In the genomic region with DNA sequence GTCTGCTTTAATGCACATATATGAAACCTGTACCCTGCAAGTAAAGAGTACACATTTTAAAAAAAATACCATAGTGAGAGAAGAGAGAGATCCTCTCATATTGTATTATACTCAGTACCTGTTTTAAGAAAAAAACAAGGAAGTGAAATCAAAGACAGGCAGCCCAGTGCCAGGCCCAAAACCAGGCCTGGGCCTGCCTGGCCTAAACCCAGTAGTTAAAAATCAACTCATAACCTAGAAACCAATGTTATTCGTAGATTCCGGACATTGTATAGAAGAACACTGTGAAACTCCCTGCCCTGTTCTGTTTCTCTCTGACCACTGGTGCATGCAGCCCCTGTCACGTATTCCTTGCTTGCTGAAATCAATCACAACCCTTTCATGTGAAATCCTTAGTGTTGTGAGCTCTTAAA, we compare ENCODE assay signal across 8 cellular contexts.
DNase-seq lines count a peak whose midpoint lies in the region; ATAC-seq, FAIRE-seq and TF ChIP-seq lines count a peak whose summit lies in the region.
"Not testable (repeated sequence)": the region's sequence is repeated elsewhere in the genome, so short reads cannot be mapped to it uniquely, and the experiment has no call there.

No MANE protein-coding gene starts in this region.

- POLR2A ChIA-PET in GM12878 (lab: Charles Lee): not testable (repeated sequence)

- ATAC-seq in GM18861 (IDR thresholded peaks at IDR 0.05; ENCODE audit: unreplicated experiment) (peak; percentile 73), GM19463 (IDR thresholded peaks at IDR 0.05; ENCODE audit: unreplicated experiment) (peak; percentile 40), HG02678 (IDR thresholded peaks at IDR 0.05; ENCODE audit: unreplicated experiment) (peak; percentile 60), HG03159 (IDR thresholded peaks at IDR 0.05; ENCODE audit: unreplicated experiment) (peak; percentile 59), GM12878 (peak; percentile 65)

- H3K27ac ChIP-seq in GM12878 (ENCODE audit: control insufficient read depth, insufficient read depth): not testable (repeated sequence)

- H3K4me3 Mint-ChIP-seq in nephron: peak overlapping the region; percentile 55 to 63 (median 55)

- TF ChIP-seq RAD21 in GM12878 (IDR thresholded peaks at IDR 0.05; ENCODE audit: insufficient read depth, low read depth, low read length): not testable (repeated sequence)

- not testable (repeated sequence) for TF ChIP-seq POLR2A in GM12878 (IDR thresholded peaks at IDR 0.05; ENCODE audit: low read depth, low read length)

- BruUV-seq in GM12878 (replicated peaks; lab: Mats Ljungman, UMichigan): not testable (repeated sequence)

- in situ Hi-C loops in Caki2 (cut with HindIII; ENCODE audit: low pct_unique_long_range_greater_than_20kb, low sequenced_read_pairs): not testable (repeated sequence)
- in situ Hi-C loops in GM12878 (cut with MboI): loop anchor here (25.0 kb wide), 1 partner anchor 1190 kb away; the partner anchor contains the start of gene RASGRP3

- H3K4me1 ChIP-seq in GM12878 (ENCODE audit: control insufficient read depth, insufficient read depth, low read length): not testable (repeated sequence)

- RAD21 ChIA-PET in GM12878 (lab: Charles Lee; ENCODE audit: unreplicated experiment): interaction anchor here (1.6 to 1.8 kb wide), 2 partner anchors 58 to 61 kb away, joined by 3 to 6 read pairs; no protein-coding TSS in a partner anchor

- H3K9ac ChIP-seq in GM12878 (ENCODE audit: control insufficient read depth, insufficient read depth, low read length): not testable (repeated sequence)

- H3K9me3 Mint-ChIP-seq in nephron: not testable (repeated sequence)

- H3K9me3 ChIP-seq in GM12878 (replicated peaks; ENCODE audit: control insufficient read depth, insufficient read depth, low read length): not testable (repeated sequence)

- TF ChIP-seq CTCF in GM12878 (IDR thresholded peaks at IDR 0.05 in 2 of 3, conservative IDR thresholded peaks at IDR 0.05 in 1 of 3; ENCODE audit: control insufficient read depth in 2 of 3, extremely low read depth in 1 of 3, insufficient read depth in 1 of 3, low read depth in 3 of 3, low read length in 3 of 3); nephron (IDR thresholded peaks at IDR 0.05; ENCODE audit: unreplicated experiment in 3 of 3): not testable (repeated sequence)

- not testable (repeated sequence) for H3K27me3 ChIP-seq in GM12878 (replicated peaks in 1 of 2; ENCODE audit: control insufficient read depth in 2 of 2, insufficient read depth in 2 of 2, low read length in 1 of 2)

- H3K27me3 Mint-ChIP-seq in nephron (ENCODE audit: low read depth): not testable (repeated sequence)

- intact Hi-C loops in GM12878 (cut with micrococcal nuclease; ENCODE audit: unreplicated experiment): loop anchor here (1.0 kb wide), 1 partner anchor 57 kb away; no protein-coding TSS in a partner anchor

- SMC1A ChIA-PET in GM12878 (lab: Charles Lee; ENCODE audit: uncharacterized antibody, unreplicated experiment): interaction anchor here (0.7 to 0.9 kb wide), 2 partner anchors 9 to 738 kb away, joined by 3 read pairs; no protein-coding TSS in a partner anchor

- 42% methylated on average over 3 of the region's 3 CpGs for WGBS in GM12878 (ENCODE audit: insufficient coverage, insufficient replicate concordance, low lambda C conversion rate, missing lambda C conversion rate)

- H3K36me3 ChIP-seq in GM12878 (ENCODE audit: control insufficient read depth in 2 of 2, insufficient read depth in 2 of 2, low read length in 1 of 2): not testable (repeated sequence)

- not testable (repeated sequence) for H3K4me2 ChIP-seq in GM12878 (ENCODE audit: control insufficient read depth, insufficient read depth)

- H4K20me1 ChIP-seq in GM12878 (ENCODE audit: control insufficient read depth, insufficient read depth): not testable (repeated sequence)

- not testable (repeated sequence) for H3K4me3 ChIP-seq in GM12878

- not testable (repeated sequence) for H3K4me1 Mint-ChIP-seq in nephron

- FAIRE-seq in GM12878 (lab: Jason Lieb, UNC): not testable (repeated sequence)

- not testable (repeated sequence) for H3K36me3 Mint-ChIP-seq in nephron (ENCODE audit: low read depth)

- H2AFZ ChIP-seq in GM12878 (ENCODE audit: control insufficient read depth, low read depth, low read length): not testable (repeated sequence)

- peak; percentile 32 to 52; a peak in 2 of 4 replicates for TF ChIP-seq EP300 in GM12878 (IDR thresholded peaks at IDR 0.05; ENCODE audit: borderline replicate concordance in 1 of 2, control insufficient read depth in 1 of 2, low read depth in 2 of 2, low read length in 2 of 2)

- DNase-seq in Caki2 (ENCODE audit: low read depth) (peak; percentile 89), GM12878 (ENCODE audit: low read depth, low spot score) (peak; percentile 55), kidney glomerular epithelial cell (lab: John Stamatoyannopoulos, UW) (peak; percentile 68)

- not testable (repeated sequence) for H3K79me2 ChIP-seq in GM12878 (ENCODE audit: control insufficient read depth, insufficient read depth, low read length)

- peak overlapping the region; percentile 69 to 91 (median 87) for H3K27ac Mint-ChIP-seq in nephron

- CTCF ChIA-PET in GM12878 (lab: Yijun Ruan, JAX): interaction anchor here (0.6 to 2.5 kb wide), 2 partner anchors 62 to 113 kb away, joined by 3 to 11 read pairs; no protein-coding TSS in a partner anchor

TF ChIP-seq in GM12878, 131 proteins besides CTCF, POLR2A, EP300 and RAD21 (continues in another document):
- TF ChIP-seq MEF2B (IDR thresholded peaks at IDR 0.05; ENCODE audit: partially characterized antibody, poor library complexity, severe bottlenecking) (peak; percentile 22), BHLHE40 (IDR thresholded peaks at IDR 0.05; ENCODE audit: borderline replicate concordance in 1 of 2, low read depth in 2 of 2, low read length in 1 of 2) (peak in 1 of 2 experiments; percentile 44; a peak in 1 of 4 replicates), ZNF217 (IDR thresholded peaks at IDR 0.05) (peak; percentile 56), GATAD2B (conservative IDR thresholded peaks at IDR 0.05; ENCODE audit: low read depth) (peak; percentile 53; the same call in 1 of the 2 replicates), ATF7 (IDR thresholded peaks at IDR 0.05; ENCODE audit: low read depth) (peak; percentile 48), DPF2 (IDR thresholded peaks at IDR 0.05) (peak; percentile 67), IKZF2 (IDR thresholded peaks at IDR 0.05) (peak; percentile 58 to 67; a peak in 2 of 4 replicates)
- TF ChIP-seq, protein P1, sequence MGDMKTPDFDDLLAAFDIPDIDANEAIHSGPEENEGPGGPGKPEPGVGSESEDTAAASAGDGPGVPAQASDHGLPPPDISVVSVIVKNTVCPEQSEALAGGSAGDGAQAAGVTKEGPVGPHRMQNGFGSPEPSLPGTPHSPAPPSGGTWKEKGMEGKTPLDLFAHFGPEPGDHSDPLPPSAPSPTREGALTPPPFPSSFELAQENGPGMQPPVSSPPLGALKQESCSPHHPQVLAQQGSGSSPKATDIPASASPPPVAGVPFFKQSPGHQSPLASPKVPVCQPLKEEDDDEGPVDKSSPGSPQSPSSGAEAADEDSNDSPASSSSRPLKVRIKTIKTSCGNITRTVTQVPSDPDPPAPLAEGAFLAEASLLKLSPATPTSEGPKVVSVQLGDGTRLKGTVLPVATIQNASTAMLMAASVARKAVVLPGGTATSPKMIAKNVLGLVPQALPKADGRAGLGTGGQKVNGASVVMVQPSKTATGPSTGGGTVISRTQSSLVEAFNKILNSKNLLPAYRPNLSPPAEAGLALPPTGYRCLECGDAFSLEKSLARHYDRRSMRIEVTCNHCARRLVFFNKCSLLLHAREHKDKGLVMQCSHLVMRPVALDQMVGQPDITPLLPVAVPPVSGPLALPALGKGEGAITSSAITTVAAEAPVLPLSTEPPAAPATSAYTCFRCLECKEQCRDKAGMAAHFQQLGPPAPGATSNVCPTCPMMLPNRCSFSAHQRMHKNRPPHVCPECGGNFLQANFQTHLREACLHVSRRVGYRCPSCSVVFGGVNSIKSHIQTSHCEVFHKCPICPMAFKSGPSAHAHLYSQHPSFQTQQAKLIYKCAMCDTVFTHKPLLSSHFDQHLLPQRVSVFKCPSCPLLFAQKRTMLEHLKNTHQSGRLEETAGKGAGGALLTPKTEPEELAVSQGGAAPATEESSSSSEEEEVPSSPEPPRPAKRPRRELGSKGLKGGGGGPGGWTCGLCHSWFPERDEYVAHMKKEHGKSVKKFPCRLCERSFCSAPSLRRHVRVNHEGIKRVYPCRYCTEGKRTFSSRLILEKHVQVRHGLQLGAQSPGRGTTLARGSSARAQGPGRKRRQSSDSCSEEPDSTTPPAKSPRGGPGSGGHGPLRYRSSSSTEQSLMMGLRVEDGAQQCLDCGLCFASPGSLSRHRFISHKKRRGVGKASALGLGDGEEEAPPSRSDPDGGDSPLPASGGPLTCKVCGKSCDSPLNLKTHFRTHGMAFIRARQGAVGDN (IDR thresholded peaks at IDR 0.05): peak; percentile 46
- TF ChIP-seq, protein P2, sequence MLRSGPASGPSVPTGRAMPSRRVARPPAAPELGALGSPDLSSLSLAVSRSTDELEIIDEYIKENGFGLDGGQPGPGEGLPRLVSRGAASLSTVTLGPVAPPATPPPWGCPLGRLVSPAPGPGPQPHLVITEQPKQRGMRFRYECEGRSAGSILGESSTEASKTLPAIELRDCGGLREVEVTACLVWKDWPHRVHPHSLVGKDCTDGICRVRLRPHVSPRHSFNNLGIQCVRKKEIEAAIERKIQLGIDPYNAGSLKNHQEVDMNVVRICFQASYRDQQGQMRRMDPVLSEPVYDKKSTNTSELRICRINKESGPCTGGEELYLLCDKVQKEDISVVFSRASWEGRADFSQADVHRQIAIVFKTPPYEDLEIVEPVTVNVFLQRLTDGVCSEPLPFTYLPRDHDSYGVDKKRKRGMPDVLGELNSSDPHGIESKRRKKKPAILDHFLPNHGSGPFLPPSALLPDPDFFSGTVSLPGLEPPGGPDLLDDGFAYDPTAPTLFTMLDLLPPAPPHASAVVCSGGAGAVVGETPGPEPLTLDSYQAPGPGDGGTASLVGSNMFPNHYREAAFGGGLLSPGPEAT (IDR thresholded peaks at IDR 0.05; ENCODE audit: low read depth): peak; percentile 87
- TF ChIP-seq, protein P3, sequence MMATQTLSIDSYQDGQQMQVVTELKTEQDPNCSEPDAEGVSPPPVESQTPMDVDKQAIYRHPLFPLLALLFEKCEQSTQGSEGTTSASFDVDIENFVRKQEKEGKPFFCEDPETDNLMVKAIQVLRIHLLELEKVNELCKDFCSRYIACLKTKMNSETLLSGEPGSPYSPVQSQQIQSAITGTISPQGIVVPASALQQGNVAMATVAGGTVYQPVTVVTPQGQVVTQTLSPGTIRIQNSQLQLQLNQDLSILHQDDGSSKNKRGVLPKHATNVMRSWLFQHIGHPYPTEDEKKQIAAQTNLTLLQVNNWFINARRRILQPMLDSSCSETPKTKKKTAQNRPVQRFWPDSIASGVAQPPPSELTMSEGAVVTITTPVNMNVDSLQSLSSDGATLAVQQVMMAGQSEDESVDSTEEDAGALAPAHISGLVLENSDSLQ (IDR thresholded peaks at IDR 0.05): peak; percentile 59
